In genomic region chr7:155372782-155373358, GRCh38 we compare ENCODE assay signal across 1 cellular context.
TF ChIP-seq lines count a peak whose summit lies in the region.

No MANE protein-coding gene starts in this region.

TF ChIP-seq in IMR-90, 13 proteins besides CTCF, POLR2A, EP300 and RAD21 (continued from another document):
- no peak for TF ChIP-seq CHD1 (IDR thresholded peaks at IDR 0.05; ENCODE audit: low read depth, low read length)
